Comparison of ENCODE assay signal across 1 cellular context in genomic region chr15:84155795-84156587, GRCh38.
TF ChIP-seq lines count a peak whose summit lies in the region.

No MANE protein-coding gene starts in this region.

TF ChIP-seq in H1, 55 proteins besides CTCF, POLR2A, EP300 and RAD21:
- TF ChIP-seq MAX (IDR thresholded peaks at IDR 0.05): 0 out of 2 replicates have a peak, but pooled peaks have one; percentile 28
